8 cellular contexts compared by ENCODE assay signal in genomic region chr16:2224183-2224486, GRCh38. TPM values are rescaled to one million over a fixed set of nuclear protein-coding genes. Genes with fewer than 3 reads are reported as not detected.
DNase-seq lines count a peak whose midpoint lies in the region; ATAC-seq, FAIRE-seq and TF ChIP-seq lines count a peak whose summit lies in the region.

No MANE protein-coding gene starts in this region.

- intact Hi-C loops in kidney (cut with DNase I), result no loop called here

- peaks cover 31% of the 10 kb centered on the region for H4K20me1 ChIP-seq in DND-41 (ENCODE audit: insufficient read depth, low read length)

- peak overlapping the region; percentile 83 for H3K4me3 Mint-ChIP-seq in activated naive CD8-positive, alpha-beta T cell treated with anti-CD3 and anti-CD28 coated beads, Interleukin-2, amount 50 U/mL, for 24 hours

- no peak for DNase-seq in DND-41
- no peak for DNase-seq in activated naive CD8-positive, alpha-beta T cell treated with anti-CD3 and anti-CD28 coated beads, Interleukin-2, amount 50 U/mL, for 24 hours
- no peak for DNase-seq in kidney
- no peak for DNase-seq in NCI-H2107 (lab: John Stamatoyannopoulos, UW)
- no peak for DNase-seq in epidermal melanocyte (ENCODE audit: insufficient read length, low spot score)
- DNase-seq in stimulated activated naive CD4-positive, alpha-beta T cell treated with Interleukin-2 at 50 U/mL for 16 hours (lab: John Stamatoyannopoulos, UW), result no peak

- H3K4me1 Mint-ChIP-seq in activated naive CD8-positive, alpha-beta T cell treated with anti-CD3 and anti-CD28 coated beads, Interleukin-2, amount 50 U/mL, for 24 hours, result peaks cover 18% of the 10 kb centered on the region

- H3K4me1 ChIP-seq in DND-41 (ENCODE audit: insufficient read depth, low read length) (peaks cover 24% of the 10 kb centered on the region), kidney (ENCODE audit: control insufficient read depth in 1 of 2, insufficient read depth in 1 of 2, low read depth in 1 of 2, low read length in 2 of 2) (peaks cover 3 to 6% of the 10 kb centered on the region in 2 donors)

- H3K9me3 ChIP-seq in DND-41 (ENCODE audit: insufficient read depth, low read length, severe bottlenecking) (no peaks in the 10 kb centered on the region), kidney (ENCODE audit: control insufficient read depth in 1 of 2, low read length in 2 of 2) (no peaks in the 10 kb centered on the region)

- peak; percentile 42 for TF ChIP-seq CTCF in DND-41 (IDR thresholded peaks at IDR 0.05; ENCODE audit: borderline replicate concordance, extremely low read depth, low read length, poor library complexity, severe bottlenecking)
- TF ChIP-seq CTCF in kidney (IDR thresholded peaks at IDR 0.05; ENCODE audit: borderline replicate concordance, extremely low read depth, insufficient read depth), result no peak

- no peaks in the 10 kb centered on the region for H3K27me3 Mint-ChIP-seq in activated naive CD8-positive, alpha-beta T cell treated with anti-CD3 and anti-CD28 coated beads, Interleukin-2, amount 50 U/mL, for 24 hours

- no peak for FAIRE-seq in kidney (lab: Jason Lieb, UNC)

- H3K9me3 Mint-ChIP-seq in activated naive CD8-positive, alpha-beta T cell treated with anti-CD3 and anti-CD28 coated beads, Interleukin-2, amount 50 U/mL, for 24 hours, result no peaks in the 10 kb centered on the region

- peak overlapping the region; percentile 70 for H2AFZ ChIP-seq in DND-41 (ENCODE audit: low read depth, low read length)

- peak overlapping the region; percentile 58 to 75; a peak in 3 of 4 replicates for H3K4me3 ChIP-seq in DND-41 (ENCODE audit: low read depth in 1 of 2, low read length in 2 of 2)
- peak overlapping the region; percentile 70 to 71 for H3K4me3 ChIP-seq in kidney (ENCODE audit: low read length in 2 of 2)

- H3K36me3 Mint-ChIP-seq in activated naive CD8-positive, alpha-beta T cell treated with anti-CD3 and anti-CD28 coated beads, Interleukin-2, amount 50 U/mL, for 24 hours (ENCODE audit: low read depth), result peaks cover 6% of the 10 kb centered on the region

- ATAC-seq in DND-41 (ENCODE audit: insufficient read depth, low read depth) (no peak), HG02840 (IDR thresholded peaks at IDR 0.05; ENCODE audit: low FRiP score, unreplicated experiment) (peak; percentile 6)
- ATAC-seq in activated naive CD8-positive, alpha-beta T cell treated with anti-CD3 and anti-CD28 coated beads, Interleukin-2, amount 50 U/mL, for 24 hours, result no peak

- H3K27ac ChIP-seq in DND-41 (ENCODE audit: low read length), result peak overlapping the region; percentile 58
- H3K27ac ChIP-seq in kidney (ENCODE audit: low read depth in 2 of 2, low read length in 2 of 2), result peak overlapping the region in 1 of 2 donors; percentile 69
- peak overlapping the region; percentile 70 for H3K27ac ChIP-seq in temporal lobe (ENCODE audit: low read depth, low read length)

- H3K27ac Mint-ChIP-seq in activated naive CD8-positive, alpha-beta T cell treated with anti-CD3 and anti-CD28 coated beads, Interleukin-2, amount 50 U/mL, for 24 hours, result peak overlapping the region; percentile 59

- H3K9ac ChIP-seq in DND-41 (ENCODE audit: low read depth, low read length) (peak overlapping the region; percentile 88), kidney (ENCODE audit: low read length in 2 of 2) (peak overlapping the region; percentile 55 to 96)

- peak overlapping the region; percentile 78 for H3K4me2 ChIP-seq in DND-41 (ENCODE audit: insufficient read depth, low read length)

- H3K27me3 ChIP-seq in DND-41 (ENCODE audit: insufficient read depth, low read length, poor library complexity), result no peaks in the 10 kb centered on the region

- H3K79me2 ChIP-seq in DND-41 (ENCODE audit: insufficient read depth, low read length), result peaks cover 55% of the 10 kb centered on the region

- H3K36me3 ChIP-seq in DND-41 (ENCODE audit: insufficient read depth, low read length), result peaks cover 25% of the 10 kb centered on the region
- peaks cover 0 to 6% of the 10 kb centered on the region in 2 donors for H3K36me3 ChIP-seq in kidney (ENCODE audit: control insufficient read depth in 1 of 2, insufficient read depth in 2 of 2, low read length in 2 of 2)

RNA-seq across cellular contexts. Expression of gene E4F1, which starts 0.7 kb away (rescaled TPM):
- total RNA-seq in kidney, result 26.0 TPM
- polyA plus RNA-seq in kidney (ENCODE audit: insufficient read depth, low read depth, low replicate concordance), result 13.6 TPM
- 18.9 TPM for total RNA-seq in temporal lobe

RNA-seq across cellular contexts. Expression of gene PGP, which starts 9.5 kb away (rescaled TPM):
- 13.5 TPM for total RNA-seq in kidney
- polyA plus RNA-seq in kidney (ENCODE audit: insufficient read depth, low read depth, low replicate concordance), result 21.2 TPM
- 10.6 TPM for total RNA-seq in temporal lobe

RNA-seq across cellular contexts. Expression of gene DNASE1L2, which starts 12.1 kb away (rescaled TPM):
- 0.88 TPM for total RNA-seq in kidney
- 0.88 TPM for polyA plus RNA-seq in kidney (ENCODE audit: insufficient read depth, low read depth, low replicate concordance)
- 1.5 TPM for total RNA-seq in temporal lobe

RNA-seq across cellular contexts. Expression of gene BRICD5, which starts 13.5 kb away (rescaled TPM):
- total RNA-seq in kidney (7.2 TPM), temporal lobe (3.2 TPM)
- 8.2 TPM for polyA plus RNA-seq in kidney (ENCODE audit: insufficient read depth, low read depth, low replicate concordance)

RNA-seq across cellular contexts. Expression of gene MLST8, which starts 18.9 kb away (rescaled TPM):
- total RNA-seq in kidney, result 34.0 TPM
- 63.3 TPM for polyA plus RNA-seq in kidney (ENCODE audit: insufficient read depth, low read depth, low replicate concordance)
- total RNA-seq in temporal lobe, result 12.8 TPM
